ENCODE assay signal across 25 cellular contexts in the genomic region with DNA sequence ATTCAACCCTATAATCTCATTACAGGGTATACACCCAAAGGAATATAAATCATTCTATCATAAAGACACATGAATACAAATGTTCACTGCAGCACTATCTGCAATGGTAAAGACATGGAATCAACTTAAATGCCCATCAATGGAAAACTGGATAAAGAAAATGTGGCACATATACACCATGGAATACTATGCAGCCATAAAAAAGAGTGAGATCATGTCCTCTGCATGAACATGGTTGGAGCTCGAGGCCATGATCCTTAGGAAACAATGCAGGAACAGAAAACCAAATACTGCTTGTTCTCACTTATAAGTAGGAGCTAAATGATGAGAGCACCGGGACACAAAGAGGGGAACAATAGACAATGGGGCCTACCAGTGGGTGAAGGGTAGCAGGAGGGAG.
"Had no signal": no experiment of that assay in that cellular context is flagged by ENCODE, and none has a peak within 500 bp of the region (broad histone marks: within the 10 kb centered on the region; RNA-seq: fewer than 3 reads in every experiment).

No MANE protein-coding gene starts in this region.

- H3K36me3 ChIP-seq: pancreas, prostate gland, thoracic aorta, upper lobe of right lung, uterus had no signal

- H3K4me3 Mint-ChIP-seq: naive thymus-derived CD8-positive, alpha-beta T cell; nephron; neural crest cell; stimulated activated naive CD8-positive, alpha-beta T cell treated with anti-CD3 and anti-CD28 coated beads, Interleukin-15, Interleukin-2, amounts not matched to agents 100 ng/mL and 50 ng/mL, for 24 hours had no signal

- FAIRE-seq: pancreas had no signal

- H3K27me3 ChIP-seq: hepatocyte, pancreas, suprapubic skin, tibial artery, upper lobe of right lung, uterus had no signal

- H3K4me1 Mint-ChIP-seq: nephron, neural crest cell had no signal

- H2AFZ ChIP-seq: hepatocyte had no signal

- H3K27me3 Mint-ChIP-seq: naive thymus-derived CD8-positive, alpha-beta T cell; stimulated activated naive CD8-positive, alpha-beta T cell treated with anti-CD3 and anti-CD28 coated beads, Interleukin-15, Interleukin-2, amounts not matched to agents 100 ng/mL and 50 ng/mL, for 24 hours had no signal

- ATAC-seq: naive thymus-derived CD8-positive, alpha-beta T cell; pancreas; right cardiac atrium; sciatic nerve; upper lobe of right lung had no signal

- H3K9me3 Mint-ChIP-seq: nephron; stimulated activated naive CD8-positive, alpha-beta T cell treated with anti-CD3 and anti-CD28 coated beads, Interleukin-15, Interleukin-2, amounts not matched to agents 100 ng/mL and 50 ng/mL, for 24 hours had no signal

- H3K79me2 ChIP-seq: hepatocyte had no signal

- H3K4me1 ChIP-seq: pancreas, prostate gland, suprapubic skin, upper lobe of right lung, uterus had no signal

- H3K27ac ChIP-seq: hepatocyte, left ventricle myocardium inferior, pancreas, prostate gland, skin epidermis, suprapubic skin, thoracic aorta, tibial artery, upper lobe of right lung, uterus had no signal

- DNase-seq: islet precursor cell; left ventricle myocardium inferior; naive thymus-derived CD8-positive, alpha-beta T cell; posterior cingulate gyrus; retina; right cardiac atrium; stimulated activated CD4-positive, alpha-beta T cell treated with anti-CD3 and anti-CD28 coated beads, Interleukin-12 subunit alpha, Interleukin-12 subunit beta, amount 100 ng/mL, for 4 hours; stimulated activated CD4-positive, alpha-beta T cell treated with anti-CD3 and anti-CD28 coated beads, Interleukin-15, amount 100 ng/mL, for 24 hours; stimulated activated CD4-positive, alpha-beta T cell treated with anti-CD3 and anti-CD28 coated beads, Interleukin-2, amount 100 ng/mL, for 24 hours; stimulated activated CD4-positive, alpha-beta T cell treated with anti-CD3 and anti-CD28 coated beads, Interleukin-4, amount 100 ng/mL, for 1 hour; stimulated activated naive CD4-positive, alpha-beta T cell; tibial artery; upper lobe of right lung; uterus had no signal

- H3K4me2 ChIP-seq: hepatocyte had no signal

- H3K9me3 ChIP-seq: left ventricle myocardium inferior, pancreas, prostate gland, suprapubic skin, thoracic aorta, tibial artery, upper lobe of right lung, uterus had no signal

- H3K27ac Mint-ChIP-seq: nephron; stimulated activated naive CD8-positive, alpha-beta T cell treated with anti-CD3 and anti-CD28 coated beads, Interleukin-15, Interleukin-2, amounts not matched to agents 100 ng/mL and 50 ng/mL, for 24 hours had no signal

- H3K4me3 ChIP-seq: hepatocyte, left ventricle myocardium inferior, lung, pancreas, prostate gland, skin epidermis, suprapubic skin, thoracic aorta, tibial artery, upper lobe of right lung, uterus had no signal
